ENCODE assay signal across 30 cellular contexts in the genomic region with DNA sequence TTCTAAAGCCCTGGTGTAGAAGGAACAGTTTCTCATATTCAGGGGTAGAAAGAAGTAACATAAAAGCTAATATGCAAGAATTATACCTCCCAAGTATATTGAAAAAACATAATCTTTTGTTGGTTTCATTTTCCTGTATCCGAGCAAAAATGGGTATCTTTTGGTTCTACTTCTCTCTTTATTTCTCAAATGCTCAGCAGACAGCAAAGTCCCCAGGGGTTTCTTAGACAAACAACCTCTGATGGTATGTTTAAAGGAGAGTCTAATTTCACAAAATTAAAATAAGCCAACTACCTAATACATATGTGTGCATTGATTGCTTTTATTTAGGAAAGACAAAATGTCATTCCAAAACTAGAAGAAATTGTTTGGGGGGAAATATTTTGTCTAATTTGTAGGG.
"Had no signal": no experiment of that assay in that cellular context is flagged by ENCODE, and none has a peak within 500 bp of the region (broad histone marks: within the 10 kb centered on the region; RNA-seq: fewer than 3 reads in every experiment).

No MANE protein-coding gene starts in this region.

- H3K27ac Mint-ChIP-seq: dendritic cell treated with granulocyte-macrophage colony-stimulating factor and Interleukin-4, amounts not matched to agents 40 ng/mL and 50 ng/mL, for 4 days; endodermal cell; nephron progenitor cell; stimulated activated naive B cell treated with anti-CD40 and anti-IgM and Interleukin-4, amounts not matched to agents 10 μg/mL and 1 μg/mL and 100 μg/mL, for 72 hours; stimulated activated naive CD8-positive, alpha-beta T cell treated with anti-CD3 and anti-CD28 coated beads, Interleukin-15, Interleukin-2, amounts not matched to agents 100 ng/mL and 50 ng/mL, for 24 hours had no signal

- H3K27me3 Mint-ChIP-seq: dendritic cell treated with granulocyte-macrophage colony-stimulating factor and Interleukin-4, amounts not matched to agents 40 ng/mL and 50 ng/mL, for 4 days; naive thymus-derived CD4-positive, alpha-beta T cell had no signal

- H3K4me3 Mint-ChIP-seq: dendritic cell treated with granulocyte-macrophage colony-stimulating factor and Interleukin-4, amounts not matched to agents 40 ng/mL and 50 ng/mL, for 4 days; endodermal cell; naive thymus-derived CD4-positive, alpha-beta T cell; nephron progenitor cell; stimulated activated naive B cell treated with anti-CD40 and anti-IgM and Interleukin-4, amounts not matched to agents 10 μg/mL and 1 μg/mL and 100 μg/mL, for 72 hours; stimulated activated naive CD8-positive, alpha-beta T cell treated with anti-CD3 and anti-CD28 coated beads, Interleukin-15, Interleukin-2, amounts not matched to agents 100 ng/mL and 50 ng/mL, for 24 hours had no signal

- ATAC-seq: esophagus mucosa; gastrocnemius medialis; heart right ventricle; left cardiac atrium; left lung; naive thymus-derived CD4-positive, alpha-beta T cell; psoas muscle; right cardiac atrium; stimulated activated naive B cell treated with anti-CD40 and anti-IgM and Interleukin-4, amounts not matched to agents 10 μg/mL and 1 μg/mL and 100 μg/mL, for 72 hours had no signal

- H3K27ac ChIP-seq: colonic mucosa, epithelial cell of prostate, gastrocnemius medialis, heart right ventricle, left lung, ovary, psoas muscle, sigmoid colon, thoracic aorta, tibial nerve, upper lobe of left lung had no signal

- H3K4me3 ChIP-seq: colonic mucosa, gastrocnemius medialis, heart right ventricle, left lung, ovary, psoas muscle, sigmoid colon, thoracic aorta, tibial nerve, upper lobe of left lung had no signal

- DNase-seq: colonic mucosa; effector CD8-positive, alpha-beta T cell; endodermal cell; foreskin fibroblast; gastrocnemius medialis; glutamatergic neuron; heart right ventricle; hippocampal formation; left cardiac atrium; left lung; mesendoderm; midbrain; naive thymus-derived CD4-positive, alpha-beta T cell; nephron progenitor cell; nucleus accumbens; ovary; posterior cingulate gyrus; psoas muscle; right cardiac atrium; sigmoid colon; stimulated activated CD4-positive, alpha-beta T cell treated with anti-CD3 and anti-CD28 coated beads, Interleukin-2, amount 100 ng/mL, for 24 hours; stimulated activated CD4-positive, alpha-beta T cell treated with anti-CD3 and anti-CD28 coated beads, Interleukin-4, amount 100 ng/mL, for 24 hours; stimulated activated naive B cell treated with anti-CD40 and anti-IgM and Interleukin-4, amounts not matched to agents 10 μg/mL and 1 μg/mL and 100 μg/mL, for 72 hours; upper lobe of left lung had no signal

- H3K36me3 ChIP-seq: colonic mucosa, gastrocnemius medialis, heart right ventricle, left lung, ovary, sigmoid colon, thoracic aorta, tibial nerve, upper lobe of left lung had no signal

- H3K4me1 ChIP-seq: colonic mucosa, gastrocnemius medialis, left lung, psoas muscle, upper lobe of left lung had no signal

- H3K4me1 Mint-ChIP-seq: stimulated activated naive B cell treated with anti-CD40 and anti-IgM and Interleukin-4, amounts not matched to agents 10 μg/mL and 1 μg/mL and 100 μg/mL, for 72 hours had no signal

- H3K9me3 Mint-ChIP-seq: dendritic cell treated with granulocyte-macrophage colony-stimulating factor and Interleukin-4, amounts not matched to agents 40 ng/mL and 50 ng/mL, for 4 days; endodermal cell had no signal

- H3K27me3 ChIP-seq: colonic mucosa, gastrocnemius medialis, heart right ventricle, left lung, ovary, sigmoid colon, tibial nerve, upper lobe of left lung had no signal

- H3K36me3 Mint-ChIP-seq: stimulated activated naive B cell treated with anti-CD40 and anti-IgM and Interleukin-4, amounts not matched to agents 10 μg/mL and 1 μg/mL and 100 μg/mL, for 72 hours had no signal

- H3K9me3 ChIP-seq: colonic mucosa, gastrocnemius medialis, heart right ventricle, left lung, ovary, psoas muscle, sigmoid colon, thoracic aorta, tibial nerve, upper lobe of left lung had no signal
